In the genomic region with DNA sequence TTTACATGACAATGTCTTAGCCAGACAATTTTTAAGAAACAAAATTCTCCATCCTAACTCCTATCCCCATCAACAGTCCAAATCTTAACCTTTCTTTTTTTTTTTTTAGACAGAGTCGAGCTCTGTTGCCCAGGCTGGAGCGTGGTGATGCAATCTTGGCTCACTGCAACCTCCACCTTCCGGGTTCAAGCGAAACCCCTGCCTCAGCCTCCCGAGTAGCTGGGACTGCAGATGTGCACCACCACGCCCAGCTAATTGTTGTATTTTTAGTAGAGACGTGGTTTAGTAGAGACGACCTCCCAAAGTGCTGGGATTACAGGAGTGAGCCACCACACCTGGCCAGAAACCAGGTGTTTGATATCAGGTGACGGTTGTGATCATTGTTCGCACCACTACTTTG, we compare ENCODE assay signal across 10 cellular contexts. TPM values are rescaled to one million over a fixed set of nuclear protein-coding genes. Genes with fewer than 3 reads are reported as not detected.
A peak's percentile ranks its signal among the peaks of the same experiment; 100 is the strongest.
DNase-seq lines count a peak whose midpoint lies in the region; ATAC-seq and TF ChIP-seq lines count a peak whose summit lies in the region.
"Had no signal": no experiment of that assay in that cellular context is flagged by ENCODE, and none has a peak within 500 bp of the region (broad histone marks: within the 10 kb centered on the region; RNA-seq: fewer than 3 reads in every experiment).

No MANE protein-coding gene starts in this region.

- H3K4me1 Mint-ChIP-seq in MCF 10A (ENCODE audit: insufficient read depth, unreplicated experiment) = peaks cover 63% of the 10 kb centered on the region
- H3K4me1 Mint-ChIP-seq in activated CD4-positive, alpha-beta memory T cell treated with anti-CD3 and anti-CD28 coated beads for 36 hours (ENCODE audit: low read depth) = peaks cover 5% of the 10 kb centered on the region

- 62 to 72% (median 68%) methylated on average over 10 of the region's 10 CpGs for WGBS in stomach, 5 donors

- no peak for TF ChIP-seq EP300 in stomach (IDR thresholded peaks at IDR 0.05)

- TF ChIP-seq CTCF in MCF 10A (IDR thresholded peaks at IDR 0.05; ENCODE audit: unreplicated experiment) = no peak
- TF ChIP-seq CTCF in stomach (IDR thresholded peaks at IDR 0.05) = no peak

- peaks cover 36 to 99% (median 79%) of the 10 kb centered on the region in 4 donors for H3K4me1 ChIP-seq in stomach

- ATAC-seq in HG02798 (IDR thresholded peaks at IDR 0.05; ENCODE audit: poor library complexity, unreplicated experiment) (no peak), GM18502 (IDR thresholded peaks at IDR 0.05; ENCODE audit: poor library complexity, unreplicated experiment) (no peak)

- no peak for TF ChIP-seq POLR2A in stomach (IDR thresholded peaks at IDR 0.05)

- H3K9me3 ChIP-seq in stomach = no peaks in the 10 kb centered on the region

- H3K4me3 Mint-ChIP-seq in MCF 10A (ENCODE audit: unreplicated experiment) = peak overlapping the region; percentile 59
- no peak overlapping the region for H3K4me3 Mint-ChIP-seq in activated CD4-positive, alpha-beta memory T cell treated with anti-CD3 and anti-CD28 coated beads for 36 hours
- H3K4me3 Mint-ChIP-seq: dendritic cell treated with granulocyte-macrophage colony-stimulating factor and Interleukin-4, amounts not matched to agents 40 ng/mL and 50 ng/mL, for 4 days had no signal

- intact Hi-C loops in MCF 10A (cut with micrococcal nuclease) = no loop called here
- intact Hi-C loops in stomach (cut with DNase I; ENCODE audit: low total_unique reads) = no loop called here
- intact Hi-C loops in activated CD4-positive, alpha-beta memory T cell treated with anti-CD3 and anti-CD28 coated beads for 36 hours (cut with micrococcal nuclease) = no loop called here

- no peaks in the 10 kb centered on the region for H3K9me3 Mint-ChIP-seq in MCF 10A (ENCODE audit: unreplicated experiment)
- no peaks in the 10 kb centered on the region for H3K9me3 Mint-ChIP-seq in activated CD4-positive, alpha-beta memory T cell treated with anti-CD3 and anti-CD28 coated beads for 36 hours
- H3K9me3 Mint-ChIP-seq: dendritic cell treated with granulocyte-macrophage colony-stimulating factor and Interleukin-4, amounts not matched to agents 40 ng/mL and 50 ng/mL, for 4 days had no signal

- H3K27ac Mint-ChIP-seq in MCF 10A (ENCODE audit: low read depth, unreplicated experiment) = peak overlapping the region; percentile 90
- H3K27ac Mint-ChIP-seq in activated CD4-positive, alpha-beta memory T cell treated with anti-CD3 and anti-CD28 coated beads for 36 hours = no peak overlapping the region
- H3K27ac Mint-ChIP-seq: dendritic cell treated with granulocyte-macrophage colony-stimulating factor and Interleukin-4, amounts not matched to agents 40 ng/mL and 50 ng/mL, for 4 days had no signal

- peak overlapping the region; percentile 70 to 92 (median 90) for H3K27ac ChIP-seq in stomach

- H3K27me3 ChIP-seq in stomach = no peaks in the 10 kb centered on the region

- POLR2A ChIA-PET in HEK293T (lab: Yijun Ruan, JAX) (interaction anchor here (1.2 to 1.9 kb wide), 2 partner anchors 9 to 65 kb away, joined by 3 to 7 read pairs; a partner anchor contains a TSS), MCF 10A (lab: Yijun Ruan, JAX) (interaction anchor here (0.8 to 3.1 kb wide), 10 partner anchors 8 to 152 kb away, joined by 3 to 77 read pairs (median 4); a partner anchor contains a TSS)
- POLR2A ChIA-PET in activated CD4-positive, alpha-beta memory T cell treated with anti-CD3 and anti-CD28 coated beads for 36 hours (lab: Charles Lee) = no interaction called here

- H3K27me3 Mint-ChIP-seq in MCF 10A (ENCODE audit: insufficient read depth, unreplicated experiment) = no peaks in the 10 kb centered on the region
- no peaks in the 10 kb centered on the region for H3K27me3 Mint-ChIP-seq in activated CD4-positive, alpha-beta memory T cell treated with anti-CD3 and anti-CD28 coated beads for 36 hours
- H3K27me3 Mint-ChIP-seq: dendritic cell treated with granulocyte-macrophage colony-stimulating factor and Interleukin-4, amounts not matched to agents 40 ng/mL and 50 ng/mL, for 4 days had no signal

- BruUV-seq in MCF 10A (replicated peaks; lab: Mats Ljungman, UMichigan) = no TSS peak

- DNase-seq in HEK293T (ENCODE audit: extremely low spot score) (no peak), MCF 10A (ENCODE audit: unreplicated experiment) (peak; percentile 28), islet precursor cell (peak; percentile 25), stomach (no peak), DMS153 treated with DMSO at 0.1 percent for 48 hours (lab: John Stamatoyannopoulos, UW; ENCODE audit: unreplicated experiment) (no peak)
- no peak for DNase-seq in activated CD4-positive, alpha-beta memory T cell treated with anti-CD3 and anti-CD28 coated beads for 36 hours

- H3K36me3 ChIP-seq in stomach = no peaks in the 10 kb centered on the region

- H3K36me3 Mint-ChIP-seq in MCF 10A (ENCODE audit: insufficient read depth, unreplicated experiment) = peaks cover 21% of the 10 kb centered on the region
- H3K36me3 Mint-ChIP-seq in activated CD4-positive, alpha-beta memory T cell treated with anti-CD3 and anti-CD28 coated beads for 36 hours = no peaks in the 10 kb centered on the region

- H3K4me3 ChIP-seq in stomach = peak overlapping the region in 1 of 4 donors; percentile 21

- CTCF ChIA-PET in HEK293T (lab: Yijun Ruan, JAX) = interaction anchor here (2.4 kb wide), 1 partner anchor 74 kb away, joined by 7 read pairs; no protein-coding TSS in a partner anchor
- CTCF ChIA-PET in MCF 10A (lab: Yijun Ruan, JAX) = interaction anchor here (0.6 to 3.1 kb wide), 3 partner anchors 21 to 130 kb away, joined by 3 to 17 read pairs (median 8); no protein-coding TSS in a partner anchor
- CTCF ChIA-PET in activated CD4-positive, alpha-beta memory T cell treated with anti-CD3 and anti-CD28 coated beads for 36 hours (lab: Charles Lee) = interaction anchor here (0.6 to 2.0 kb wide), 3 partner anchors 21 to 504 kb away, joined by 3 to 10 read pairs (median 4); no protein-coding TSS in a partner anchor

TF ChIP-seq in HEK293T, 16 proteins besides CTCF, POLR2A, EP300 and RAD21:
- no peak for TF ChIP-seq BHLHE40 (IDR thresholded peaks at IDR 0.05; ENCODE audit: borderline replicate concordance)
- TF ChIP-seq ZNF384 (IDR thresholded peaks at IDR 0.05) = 0 out of 2 replicates have a peak, but pooled peaks have one; percentile 36

RNA-seq across cellular contexts. Expression of a gene that starts 10.2 kb away (rescaled TPM):
- total RNA-seq in MCF 10A (2022) (67.5 TPM in 2 replicates), stomach (10 to 100 TPM; 36.2 to 95.9 (median 61.4) TPM)
- polyA plus RNA-seq in stomach = 10 to 100 TPM; 19.0 to 34.2 (median 31.0) TPM
- 10 to 100 TPM; 24.8 to 24.9 TPM for total RNA-seq in activated CD4-positive, alpha-beta memory T cell treated with anti-CD3 and anti-CD28 coated beads for 36 hours

RNA-seq across cellular contexts. Expression of a gene that starts 51.4 kb away (rescaled TPM):
- total RNA-seq in MCF 10A (2022) (not detected in 2 replicates), stomach (not detected)
- polyA plus RNA-seq in stomach = not detected
- total RNA-seq in activated CD4-positive, alpha-beta memory T cell treated with anti-CD3 and anti-CD28 coated beads for 36 hours = not detected
- total RNA-seq: M059J had no signal

Comparison
In these comparisons a context has a peak if more than half of its experiments do, and no peak if none do; other contexts are left out.
1. DNase-seq: peak in MCF 10A (single experiment) and islet precursor cell (single experiment); none in HEK293T (single experiment), stomach (single experiment), activated CD4-positive, alpha-beta memory T cell treated with anti-CD3 and anti-CD28 coated beads for 36 hours (single experiment) and DMS153 treated with DMSO at 0.1 percent for 48 hours (single experiment).